In the genomic region with DNA sequence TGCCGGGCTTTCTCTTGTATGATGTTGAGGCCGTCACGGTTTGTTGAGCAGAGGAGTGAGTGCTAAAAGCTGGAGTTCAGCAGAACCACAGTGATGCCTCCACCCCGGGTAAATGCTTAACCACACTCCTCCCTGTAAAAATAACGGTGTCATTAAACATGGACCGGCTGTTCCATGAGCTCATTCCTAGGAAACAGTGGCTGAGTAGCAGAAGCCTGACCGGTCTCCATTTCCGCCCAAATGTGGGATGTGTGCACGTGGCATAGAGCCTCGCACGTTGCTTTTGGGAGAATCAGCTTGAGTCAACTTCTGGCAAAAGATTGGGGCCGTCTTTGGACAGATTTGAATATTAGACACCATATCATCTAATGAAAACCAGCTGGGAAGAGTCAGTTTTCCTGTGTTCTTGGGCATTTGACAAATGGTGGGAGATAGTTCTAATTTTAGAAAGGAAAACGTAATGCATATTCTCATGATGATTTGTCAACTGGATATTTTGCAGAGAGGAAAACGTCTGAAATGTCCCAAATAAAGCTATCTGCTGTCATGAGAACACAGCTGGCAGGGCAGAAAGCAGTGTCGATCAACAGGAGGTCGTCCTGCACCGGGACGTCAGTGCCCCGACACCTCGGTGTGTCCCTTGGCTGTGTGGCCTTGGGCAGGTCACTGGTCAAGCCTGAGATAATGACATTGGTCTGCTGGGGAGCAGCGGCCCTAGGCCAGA, we compare ENCODE assay signal across 1 cellular context.
TF ChIP-seq lines count a peak whose summit lies in the region.

No MANE protein-coding gene starts in this region.

TF ChIP-seq in HepG2, 621 proteins besides CTCF, POLR2A, EP300 and RAD21 (continued from another document and continues in another):
- TF ChIP-seq NPAS2 (CRISPR knock-in tag; IDR thresholded peaks at IDR 0.05; ENCODE audit: borderline replicate concordance), result no peak
- TF ChIP-seq ZNF737 (CRISPR knock-in tag; IDR thresholded peaks at IDR 0.05; ENCODE audit: borderline replicate concordance), result no peak
- TF ChIP-seq ZNF441 (CRISPR knock-in tag; IDR thresholded peaks at IDR 0.05; ENCODE audit: borderline replicate concordance), result peak; percentile 88; the same call in 1 of the 2 replicates
- TF ChIP-seq ZNF552 (CRISPR knock-in tag; IDR thresholded peaks at IDR 0.05; ENCODE audit: borderline replicate concordance), result no peak
- TF ChIP-seq ZFAT (CRISPR knock-in tag; conservative IDR thresholded peaks at IDR 0.05), result no peak
- TF ChIP-seq, protein P1, sequence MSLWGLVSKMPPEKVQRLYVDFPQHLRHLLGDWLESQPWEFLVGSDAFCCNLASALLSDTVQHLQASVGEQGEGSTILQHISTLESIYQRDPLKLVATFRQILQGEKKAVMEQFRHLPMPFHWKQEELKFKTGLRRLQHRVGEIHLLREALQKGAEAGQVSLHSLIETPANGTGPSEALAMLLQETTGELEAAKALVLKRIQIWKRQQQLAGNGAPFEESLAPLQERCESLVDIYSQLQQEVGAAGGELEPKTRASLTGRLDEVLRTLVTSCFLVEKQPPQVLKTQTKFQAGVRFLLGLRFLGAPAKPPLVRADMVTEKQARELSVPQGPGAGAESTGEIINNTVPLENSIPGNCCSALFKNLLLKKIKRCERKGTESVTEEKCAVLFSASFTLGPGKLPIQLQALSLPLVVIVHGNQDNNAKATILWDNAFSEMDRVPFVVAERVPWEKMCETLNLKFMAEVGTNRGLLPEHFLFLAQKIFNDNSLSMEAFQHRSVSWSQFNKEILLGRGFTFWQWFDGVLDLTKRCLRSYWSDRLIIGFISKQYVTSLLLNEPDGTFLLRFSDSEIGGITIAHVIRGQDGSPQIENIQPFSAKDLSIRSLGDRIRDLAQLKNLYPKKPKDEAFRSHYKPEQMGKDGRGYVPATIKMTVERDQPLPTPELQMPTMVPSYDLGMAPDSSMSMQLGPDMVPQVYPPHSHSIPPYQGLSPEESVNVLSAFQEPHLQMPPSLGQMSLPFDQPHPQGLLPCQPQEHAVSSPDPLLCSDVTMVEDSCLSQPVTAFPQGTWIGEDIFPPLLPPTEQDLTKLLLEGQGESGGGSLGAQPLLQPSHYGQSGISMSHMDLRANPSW (CRISPR knock-in tag; IDR thresholded peaks at IDR 0.05; ENCODE audit: borderline replicate concordance), result no peak
- no peak for TF ChIP-seq SMAD9 (CRISPR knock-in tag; IDR thresholded peaks at IDR 0.05)
- TF ChIP-seq, protein P2, sequence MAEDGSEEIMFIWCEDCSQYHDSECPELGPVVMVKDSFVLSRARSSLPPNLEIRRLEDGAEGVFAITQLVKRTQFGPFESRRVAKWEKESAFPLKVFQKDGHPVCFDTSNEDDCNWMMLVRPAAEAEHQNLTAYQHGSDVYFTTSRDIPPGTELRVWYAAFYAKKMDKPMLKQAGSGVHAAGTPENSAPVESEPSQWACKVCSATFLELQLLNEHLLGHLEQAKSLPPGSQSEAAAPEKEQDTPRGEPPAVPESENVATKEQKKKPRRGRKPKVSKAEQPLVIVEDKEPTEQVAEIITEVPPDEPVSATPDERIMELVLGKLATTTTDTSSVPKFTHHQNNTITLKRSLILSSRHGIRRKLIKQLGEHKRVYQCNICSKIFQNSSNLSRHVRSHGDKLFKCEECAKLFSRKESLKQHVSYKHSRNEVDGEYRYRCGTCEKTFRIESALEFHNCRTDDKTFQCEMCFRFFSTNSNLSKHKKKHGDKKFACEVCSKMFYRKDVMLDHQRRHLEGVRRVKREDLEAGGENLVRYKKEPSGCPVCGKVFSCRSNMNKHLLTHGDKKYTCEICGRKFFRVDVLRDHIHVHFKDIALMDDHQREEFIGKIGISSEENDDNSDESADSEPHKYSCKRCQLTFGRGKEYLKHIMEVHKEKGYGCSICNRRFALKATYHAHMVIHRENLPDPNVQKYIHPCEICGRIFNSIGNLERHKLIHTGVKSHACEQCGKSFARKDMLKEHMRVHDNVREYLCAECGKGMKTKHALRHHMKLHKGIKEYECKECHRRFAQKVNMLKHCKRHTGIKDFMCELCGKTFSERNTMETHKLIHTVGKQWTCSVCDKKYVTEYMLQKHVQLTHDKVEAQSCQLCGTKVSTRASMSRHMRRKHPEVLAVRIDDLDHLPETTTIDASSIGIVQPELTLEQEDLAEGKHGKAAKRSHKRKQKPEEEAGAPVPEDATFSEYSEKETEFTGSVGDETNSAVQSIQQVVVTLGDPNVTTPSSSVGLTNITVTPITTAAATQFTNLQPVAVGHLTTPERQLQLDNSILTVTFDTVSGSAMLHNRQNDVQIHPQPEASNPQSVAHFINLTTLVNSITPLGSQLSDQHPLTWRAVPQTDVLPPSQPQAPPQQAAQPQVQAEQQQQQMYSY (CRISPR knock-in tag; IDR thresholded peaks at IDR 0.05), result peak; percentile 83
- TF ChIP-seq, protein P3, sequence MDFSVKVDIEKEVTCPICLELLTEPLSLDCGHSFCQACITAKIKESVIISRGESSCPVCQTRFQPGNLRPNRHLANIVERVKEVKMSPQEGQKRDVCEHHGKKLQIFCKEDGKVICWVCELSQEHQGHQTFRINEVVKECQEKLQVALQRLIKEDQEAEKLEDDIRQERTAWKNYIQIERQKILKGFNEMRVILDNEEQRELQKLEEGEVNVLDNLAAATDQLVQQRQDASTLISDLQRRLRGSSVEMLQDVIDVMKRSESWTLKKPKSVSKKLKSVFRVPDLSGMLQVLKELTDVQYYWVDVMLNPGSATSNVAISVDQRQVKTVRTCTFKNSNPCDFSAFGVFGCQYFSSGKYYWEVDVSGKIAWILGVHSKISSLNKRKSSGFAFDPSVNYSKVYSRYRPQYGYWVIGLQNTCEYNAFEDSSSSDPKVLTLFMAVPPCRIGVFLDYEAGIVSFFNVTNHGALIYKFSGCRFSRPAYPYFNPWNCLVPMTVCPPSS (IDR thresholded peaks at IDR 0.05), result no peak
- TF ChIP-seq, protein P4, sequence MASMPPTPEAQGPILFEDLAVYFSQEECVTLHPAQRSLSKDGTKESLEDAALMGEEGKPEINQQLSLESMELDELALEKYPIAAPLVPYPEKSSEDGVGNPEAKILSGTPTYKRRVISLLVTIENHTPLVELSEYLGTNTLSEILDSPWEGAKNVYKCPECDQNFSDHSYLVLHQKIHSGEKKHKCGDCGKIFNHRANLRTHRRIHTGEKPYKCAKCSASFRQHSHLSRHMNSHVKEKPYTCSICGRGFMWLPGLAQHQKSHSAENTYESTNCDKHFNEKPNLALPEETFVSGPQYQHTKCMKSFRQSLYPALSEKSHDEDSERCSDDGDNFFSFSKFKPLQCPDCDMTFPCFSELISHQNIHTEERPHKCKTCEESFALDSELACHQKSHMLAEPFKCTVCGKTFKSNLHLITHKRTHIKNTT (CRISPR knock-in tag; IDR thresholded peaks at IDR 0.05), result no peak
- TF ChIP-seq ZNF569 (CRISPR knock-in tag; IDR thresholded peaks at IDR 0.05; ENCODE audit: borderline replicate concordance), result no peak
- no peak for TF ChIP-seq ZNF724P (CRISPR knock-in tag; IDR thresholded peaks at IDR 0.05; ENCODE audit: borderline replicate concordance)
- TF ChIP-seq, protein P5, sequence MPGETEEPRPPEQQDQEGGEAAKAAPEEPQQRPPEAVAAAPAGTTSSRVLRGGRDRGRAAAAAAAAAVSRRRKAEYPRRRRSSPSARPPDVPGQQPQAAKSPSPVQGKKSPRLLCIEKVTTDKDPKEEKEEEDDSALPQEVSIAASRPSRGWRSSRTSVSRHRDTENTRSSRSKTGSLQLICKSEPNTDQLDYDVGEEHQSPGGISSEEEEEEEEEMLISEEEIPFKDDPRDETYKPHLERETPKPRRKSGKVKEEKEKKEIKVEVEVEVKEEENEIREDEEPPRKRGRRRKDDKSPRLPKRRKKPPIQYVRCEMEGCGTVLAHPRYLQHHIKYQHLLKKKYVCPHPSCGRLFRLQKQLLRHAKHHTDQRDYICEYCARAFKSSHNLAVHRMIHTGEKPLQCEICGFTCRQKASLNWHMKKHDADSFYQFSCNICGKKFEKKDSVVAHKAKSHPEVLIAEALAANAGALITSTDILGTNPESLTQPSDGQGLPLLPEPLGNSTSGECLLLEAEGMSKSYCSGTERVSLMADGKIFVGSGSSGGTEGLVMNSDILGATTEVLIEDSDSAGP (CRISPR knock-in tag; IDR thresholded peaks at IDR 0.05; ENCODE audit: borderline replicate concordance), result no peak; the same call in 1 of the 2 replicates
- TF ChIP-seq, protein P6, sequence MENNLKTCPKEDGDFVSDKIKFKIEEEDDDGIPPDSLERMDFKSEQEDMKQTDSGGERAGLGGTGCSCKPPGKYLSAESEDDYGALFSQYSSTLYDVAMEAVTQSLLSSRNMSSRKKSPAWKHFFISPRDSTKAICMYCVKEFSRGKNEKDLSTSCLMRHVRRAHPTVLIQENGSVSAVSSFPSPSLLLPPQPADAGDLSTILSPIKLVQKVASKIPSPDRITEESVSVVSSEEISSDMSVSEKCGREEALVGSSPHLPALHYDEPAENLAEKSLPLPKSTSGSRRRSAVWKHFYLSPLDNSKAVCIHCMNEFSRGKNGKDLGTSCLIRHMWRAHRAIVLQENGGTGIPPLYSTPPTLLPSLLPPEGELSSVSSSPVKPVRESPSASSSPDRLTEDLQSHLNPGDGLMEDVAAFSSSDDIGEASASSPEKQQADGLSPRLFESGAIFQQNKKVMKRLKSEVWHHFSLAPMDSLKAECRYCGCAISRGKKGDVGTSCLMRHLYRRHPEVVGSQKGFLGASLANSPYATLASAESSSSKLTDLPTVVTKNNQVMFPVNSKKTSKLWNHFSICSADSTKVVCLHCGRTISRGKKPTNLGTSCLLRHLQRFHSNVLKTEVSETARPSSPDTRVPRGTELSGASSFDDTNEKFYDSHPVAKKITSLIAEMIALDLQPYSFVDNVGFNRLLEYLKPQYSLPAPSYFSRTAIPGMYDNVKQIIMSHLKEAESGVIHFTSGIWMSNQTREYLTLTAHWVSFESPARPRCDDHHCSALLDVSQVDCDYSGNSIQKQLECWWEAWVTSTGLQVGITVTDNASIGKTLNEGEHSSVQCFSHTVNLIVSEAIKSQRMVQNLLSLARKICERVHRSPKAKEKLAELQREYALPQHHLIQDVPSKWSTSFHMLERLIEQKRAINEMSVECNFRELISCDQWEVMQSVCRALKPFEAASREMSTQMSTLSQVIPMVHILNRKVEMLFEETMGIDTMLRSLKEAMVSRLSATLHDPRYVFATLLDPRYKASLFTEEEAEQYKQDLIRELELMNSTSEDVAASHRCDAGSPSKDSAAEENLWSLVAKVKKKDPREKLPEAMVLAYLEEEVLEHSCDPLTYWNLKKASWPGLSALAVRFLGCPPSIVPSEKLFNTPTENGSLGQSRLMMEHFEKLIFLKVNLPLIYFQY (CRISPR knock-in tag; IDR thresholded peaks at IDR 0.05; ENCODE audit: borderline replicate concordance), result peak; percentile 59; the same call in 1 of the 2 replicates
- TF ChIP-seq HDAC1 (CRISPR knock-in tag; IDR thresholded peaks at IDR 0.05), result peak; percentile 66
- TF ChIP-seq ZSCAN12 (CRISPR knock-in tag; IDR thresholded peaks at IDR 0.05), result no peak
- TF ChIP-seq, protein P7, sequence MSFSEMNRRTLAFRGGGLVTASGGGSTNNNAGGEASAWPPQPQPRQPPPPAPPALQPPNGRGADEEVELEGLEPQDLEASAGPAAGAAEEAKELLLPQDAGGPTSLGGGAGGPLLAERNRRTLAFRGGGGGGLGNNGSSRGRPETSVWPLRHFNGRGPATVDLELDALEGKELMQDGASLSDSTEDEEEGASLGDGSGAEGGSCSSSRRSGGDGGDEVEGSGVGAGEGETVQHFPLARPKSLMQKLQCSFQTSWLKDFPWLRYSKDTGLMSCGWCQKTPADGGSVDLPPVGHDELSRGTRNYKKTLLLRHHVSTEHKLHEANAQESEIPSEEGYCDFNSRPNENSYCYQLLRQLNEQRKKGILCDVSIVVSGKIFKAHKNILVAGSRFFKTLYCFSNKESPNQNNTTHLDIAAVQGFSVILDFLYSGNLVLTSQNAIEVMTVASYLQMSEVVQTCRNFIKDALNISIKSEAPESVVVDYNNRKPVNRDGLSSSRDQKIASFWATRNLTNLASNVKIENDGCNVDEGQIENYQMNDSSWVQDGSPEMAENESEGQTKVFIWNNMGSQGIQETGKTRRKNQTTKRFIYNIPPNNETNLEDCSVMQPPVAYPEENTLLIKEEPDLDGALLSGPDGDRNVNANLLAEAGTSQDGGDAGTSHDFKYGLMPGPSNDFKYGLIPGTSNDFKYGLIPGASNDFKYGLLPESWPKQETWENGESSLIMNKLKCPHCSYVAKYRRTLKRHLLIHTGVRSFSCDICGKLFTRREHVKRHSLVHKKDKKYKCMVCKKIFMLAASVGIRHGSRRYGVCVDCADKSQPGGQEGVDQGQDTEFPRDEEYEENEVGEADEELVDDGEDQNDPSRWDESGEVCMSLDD (CRISPR knock-in tag; IDR thresholded peaks at IDR 0.05; ENCODE audit: borderline replicate concordance), result no peak
- no peak for TF ChIP-seq ZBTB8A (CRISPR knock-in tag; IDR thresholded peaks at IDR 0.05; ENCODE audit: borderline replicate concordance, low read depth)
- no peak for TF ChIP-seq HNF4A (CRISPR knock-in tag; IDR thresholded peaks at IDR 0.05)
- TF ChIP-seq, protein P8, sequence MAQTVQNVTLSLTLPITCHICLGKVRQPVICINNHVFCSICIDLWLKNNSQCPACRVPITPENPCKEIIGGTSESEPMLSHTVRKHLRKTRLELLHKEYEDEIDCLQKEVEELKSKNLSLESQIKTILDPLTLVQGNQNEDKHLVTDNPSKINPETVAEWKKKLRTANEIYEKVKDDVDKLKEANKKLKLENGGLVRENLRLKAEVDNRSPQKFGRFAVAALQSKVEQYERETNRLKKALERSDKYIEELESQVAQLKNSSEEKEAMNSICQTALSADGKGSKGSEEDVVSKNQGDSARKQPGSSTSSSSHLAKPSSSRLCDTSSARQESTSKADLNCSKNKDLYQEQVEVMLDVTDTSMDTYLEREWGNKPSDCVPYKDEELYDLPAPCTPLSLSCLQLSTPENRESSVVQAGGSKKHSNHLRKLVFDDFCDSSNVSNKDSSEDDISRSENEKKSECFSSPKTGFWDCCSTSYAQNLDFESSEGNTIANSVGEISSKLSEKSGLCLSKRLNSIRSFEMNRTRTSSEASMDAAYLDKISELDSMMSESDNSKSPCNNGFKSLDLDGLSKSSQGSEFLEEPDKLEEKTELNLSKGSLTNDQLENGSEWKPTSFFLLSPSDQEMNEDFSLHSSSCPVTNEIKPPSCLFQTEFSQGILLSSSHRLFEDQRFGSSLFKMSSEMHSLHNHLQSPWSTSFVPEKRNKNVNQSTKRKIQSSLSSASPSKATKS (CRISPR knock-in tag; IDR thresholded peaks at IDR 0.05), result no peak; the same call in 1 of the 2 replicates
- no peak for TF ChIP-seq HOXA7 (CRISPR knock-in tag; IDR thresholded peaks at IDR 0.05)
- TF ChIP-seq, protein P9, sequence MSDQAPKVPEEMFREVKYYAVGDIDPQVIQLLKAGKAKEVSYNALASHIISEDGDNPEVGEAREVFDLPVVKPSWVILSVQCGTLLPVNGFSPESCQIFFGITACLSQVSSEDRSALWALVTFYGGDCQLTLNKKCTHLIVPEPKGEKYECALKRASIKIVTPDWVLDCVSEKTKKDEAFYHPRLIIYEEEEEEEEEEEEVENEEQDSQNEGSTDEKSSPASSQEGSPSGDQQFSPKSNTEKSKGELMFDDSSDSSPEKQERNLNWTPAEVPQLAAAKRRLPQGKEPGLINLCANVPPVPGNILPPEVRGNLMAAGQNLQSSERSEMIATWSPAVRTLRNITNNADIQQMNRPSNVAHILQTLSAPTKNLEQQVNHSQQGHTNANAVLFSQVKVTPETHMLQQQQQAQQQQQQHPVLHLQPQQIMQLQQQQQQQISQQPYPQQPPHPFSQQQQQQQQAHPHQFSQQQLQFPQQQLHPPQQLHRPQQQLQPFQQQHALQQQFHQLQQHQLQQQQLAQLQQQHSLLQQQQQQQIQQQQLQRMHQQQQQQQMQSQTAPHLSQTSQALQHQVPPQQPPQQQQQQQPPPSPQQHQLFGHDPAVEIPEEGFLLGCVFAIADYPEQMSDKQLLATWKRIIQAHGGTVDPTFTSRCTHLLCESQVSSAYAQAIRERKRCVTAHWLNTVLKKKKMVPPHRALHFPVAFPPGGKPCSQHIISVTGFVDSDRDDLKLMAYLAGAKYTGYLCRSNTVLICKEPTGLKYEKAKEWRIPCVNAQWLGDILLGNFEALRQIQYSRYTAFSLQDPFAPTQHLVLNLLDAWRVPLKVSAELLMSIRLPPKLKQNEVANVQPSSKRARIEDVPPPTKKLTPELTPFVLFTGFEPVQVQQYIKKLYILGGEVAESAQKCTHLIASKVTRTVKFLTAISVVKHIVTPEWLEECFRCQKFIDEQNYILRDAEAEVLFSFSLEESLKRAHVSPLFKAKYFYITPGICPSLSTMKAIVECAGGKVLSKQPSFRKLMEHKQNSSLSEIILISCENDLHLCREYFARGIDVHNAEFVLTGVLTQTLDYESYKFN (CRISPR knock-in tag; conservative IDR thresholded peaks at IDR 0.05), result peak; percentile 61; the same call in 1 of the 2 replicates
- no peak; the same call in 1 of the 2 replicates for TF ChIP-seq EED (CRISPR knock-in tag; IDR thresholded peaks at IDR 0.05)
- no peak; the same call in 1 of the 2 replicates for TF ChIP-seq NFYC (CRISPR knock-in tag; IDR thresholded peaks at IDR 0.05)
